In the genomic region with DNA sequence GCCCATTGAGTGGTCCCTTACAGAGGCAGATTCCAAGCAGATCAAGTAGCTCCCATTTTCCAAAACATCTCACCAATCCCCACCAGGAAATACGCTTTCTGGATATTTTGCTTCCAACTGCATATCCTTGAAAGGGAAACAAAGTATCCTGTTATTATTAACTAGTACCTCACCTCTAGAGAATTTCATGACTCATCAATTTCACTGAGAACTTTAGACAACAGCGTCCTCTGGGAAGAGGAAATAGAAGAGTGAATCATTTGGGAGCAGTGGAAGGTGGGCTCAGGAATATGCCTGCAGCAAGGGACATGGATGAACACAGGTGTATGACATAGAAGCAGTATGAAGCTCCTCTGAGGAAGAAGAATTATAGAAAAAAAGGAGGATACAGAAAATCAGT, we compare ENCODE assay signal across 1 cellular context.
TF ChIP-seq lines count a peak whose summit lies in the region.

No MANE protein-coding gene starts in this region.

TF ChIP-seq in H1, 55 proteins besides CTCF, POLR2A, EP300 and RAD21 (continued from another document):
- TF ChIP-seq SIX5 (IDR thresholded peaks at IDR 0.05; ENCODE audit: low read depth, low read length) (no peak), SAP30 (IDR thresholded peaks at IDR 0.05; ENCODE audit: insufficient read depth, insufficient replicate concordance, low read length) (no peak), CBX5 (IDR thresholded peaks at IDR 0.05; ENCODE audit: low read depth, low read length) (no peak), SUZ12 (IDR thresholded peaks at IDR 0.05; ENCODE audit: low read length) (no peak), TCF12 (IDR thresholded peaks at IDR 0.05; ENCODE audit: low read depth, low read length) (no peak), SIRT6 (IDR thresholded peaks at IDR 0.05; ENCODE audit: low read length) (no peak)
- TF ChIP-seq, protein P1, sequence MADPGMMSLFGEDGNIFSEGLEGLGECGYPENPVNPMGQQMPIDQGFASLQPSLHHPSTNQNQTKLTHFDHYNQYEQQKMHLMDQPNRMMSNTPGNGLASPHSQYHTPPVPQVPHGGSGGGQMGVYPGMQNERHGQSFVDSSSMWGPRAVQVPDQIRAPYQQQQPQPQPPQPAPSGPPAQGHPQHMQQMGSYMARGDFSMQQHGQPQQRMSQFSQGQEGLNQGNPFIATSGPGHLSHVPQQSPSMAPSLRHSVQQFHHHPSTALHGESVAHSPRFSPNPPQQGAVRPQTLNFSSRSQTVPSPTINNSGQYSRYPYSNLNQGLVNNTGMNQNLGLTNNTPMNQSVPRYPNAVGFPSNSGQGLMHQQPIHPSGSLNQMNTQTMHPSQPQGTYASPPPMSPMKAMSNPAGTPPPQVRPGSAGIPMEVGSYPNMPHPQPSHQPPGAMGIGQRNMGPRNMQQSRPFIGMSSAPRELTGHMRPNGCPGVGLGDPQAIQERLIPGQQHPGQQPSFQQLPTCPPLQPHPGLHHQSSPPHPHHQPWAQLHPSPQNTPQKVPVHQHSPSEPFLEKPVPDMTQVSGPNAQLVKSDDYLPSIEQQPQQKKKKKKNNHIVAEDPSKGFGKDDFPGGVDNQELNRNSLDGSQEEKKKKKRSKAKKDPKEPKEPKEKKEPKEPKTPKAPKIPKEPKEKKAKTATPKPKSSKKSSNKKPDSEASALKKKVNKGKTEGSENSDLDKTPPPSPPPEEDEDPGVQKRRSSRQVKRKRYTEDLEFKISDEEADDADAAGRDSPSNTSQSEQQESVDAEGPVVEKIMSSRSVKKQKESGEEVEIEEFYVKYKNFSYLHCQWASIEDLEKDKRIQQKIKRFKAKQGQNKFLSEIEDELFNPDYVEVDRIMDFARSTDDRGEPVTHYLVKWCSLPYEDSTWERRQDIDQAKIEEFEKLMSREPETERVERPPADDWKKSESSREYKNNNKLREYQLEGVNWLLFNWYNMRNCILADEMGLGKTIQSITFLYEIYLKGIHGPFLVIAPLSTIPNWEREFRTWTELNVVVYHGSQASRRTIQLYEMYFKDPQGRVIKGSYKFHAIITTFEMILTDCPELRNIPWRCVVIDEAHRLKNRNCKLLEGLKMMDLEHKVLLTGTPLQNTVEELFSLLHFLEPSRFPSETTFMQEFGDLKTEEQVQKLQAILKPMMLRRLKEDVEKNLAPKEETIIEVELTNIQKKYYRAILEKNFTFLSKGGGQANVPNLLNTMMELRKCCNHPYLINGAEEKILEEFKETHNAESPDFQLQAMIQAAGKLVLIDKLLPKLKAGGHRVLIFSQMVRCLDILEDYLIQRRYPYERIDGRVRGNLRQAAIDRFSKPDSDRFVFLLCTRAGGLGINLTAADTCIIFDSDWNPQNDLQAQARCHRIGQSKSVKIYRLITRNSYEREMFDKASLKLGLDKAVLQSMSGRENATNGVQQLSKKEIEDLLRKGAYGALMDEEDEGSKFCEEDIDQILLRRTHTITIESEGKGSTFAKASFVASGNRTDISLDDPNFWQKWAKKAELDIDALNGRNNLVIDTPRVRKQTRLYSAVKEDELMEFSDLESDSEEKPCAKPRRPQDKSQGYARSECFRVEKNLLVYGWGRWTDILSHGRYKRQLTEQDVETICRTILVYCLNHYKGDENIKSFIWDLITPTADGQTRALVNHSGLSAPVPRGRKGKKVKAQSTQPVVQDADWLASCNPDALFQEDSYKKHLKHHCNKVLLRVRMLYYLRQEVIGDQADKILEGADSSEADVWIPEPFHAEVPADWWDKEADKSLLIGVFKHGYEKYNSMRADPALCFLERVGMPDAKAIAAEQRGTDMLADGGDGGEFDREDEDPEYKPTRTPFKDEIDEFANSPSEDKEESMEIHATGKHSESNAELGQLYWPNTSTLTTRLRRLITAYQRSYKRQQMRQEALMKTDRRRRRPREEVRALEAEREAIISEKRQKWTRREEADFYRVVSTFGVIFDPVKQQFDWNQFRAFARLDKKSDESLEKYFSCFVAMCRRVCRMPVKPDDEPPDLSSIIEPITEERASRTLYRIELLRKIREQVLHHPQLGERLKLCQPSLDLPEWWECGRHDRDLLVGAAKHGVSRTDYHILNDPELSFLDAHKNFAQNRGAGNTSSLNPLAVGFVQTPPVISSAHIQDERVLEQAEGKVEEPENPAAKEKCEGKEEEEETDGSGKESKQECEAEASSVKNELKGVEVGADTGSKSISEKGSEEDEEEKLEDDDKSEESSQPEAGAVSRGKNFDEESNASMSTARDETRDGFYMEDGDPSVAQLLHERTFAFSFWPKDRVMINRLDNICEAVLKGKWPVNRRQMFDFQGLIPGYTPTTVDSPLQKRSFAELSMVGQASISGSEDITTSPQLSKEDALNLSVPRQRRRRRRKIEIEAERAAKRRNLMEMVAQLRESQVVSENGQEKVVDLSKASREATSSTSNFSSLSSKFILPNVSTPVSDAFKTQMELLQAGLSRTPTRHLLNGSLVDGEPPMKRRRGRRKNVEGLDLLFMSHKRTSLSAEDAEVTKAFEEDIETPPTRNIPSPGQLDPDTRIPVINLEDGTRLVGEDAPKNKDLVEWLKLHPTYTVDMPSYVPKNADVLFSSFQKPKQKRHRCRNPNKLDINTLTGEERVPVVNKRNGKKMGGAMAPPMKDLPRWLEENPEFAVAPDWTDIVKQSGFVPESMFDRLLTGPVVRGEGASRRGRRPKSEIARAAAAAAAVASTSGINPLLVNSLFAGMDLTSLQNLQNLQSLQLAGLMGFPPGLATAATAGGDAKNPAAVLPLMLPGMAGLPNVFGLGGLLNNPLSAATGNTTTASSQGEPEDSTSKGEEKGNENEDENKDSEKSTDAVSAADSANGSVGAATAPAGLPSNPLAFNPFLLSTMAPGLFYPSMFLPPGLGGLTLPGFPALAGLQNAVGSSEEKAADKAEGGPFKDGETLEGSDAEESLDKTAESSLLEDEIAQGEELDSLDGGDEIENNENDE (IDR thresholded peaks at IDR 0.05; ENCODE audit: insufficient replicate concordance, low read length), result no peak
- TF ChIP-seq, protein P2, sequence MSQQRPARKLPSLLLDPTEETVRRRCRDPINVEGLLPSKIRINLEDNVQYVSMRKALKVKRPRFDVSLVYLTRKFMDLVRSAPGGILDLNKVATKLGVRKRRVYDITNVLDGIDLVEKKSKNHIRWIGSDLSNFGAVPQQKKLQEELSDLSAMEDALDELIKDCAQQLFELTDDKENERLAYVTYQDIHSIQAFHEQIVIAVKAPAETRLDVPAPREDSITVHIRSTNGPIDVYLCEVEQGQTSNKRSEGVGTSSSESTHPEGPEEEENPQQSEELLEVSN (IDR thresholded peaks at IDR 0.05), result no peak
